Comparison of ENCODE assay signal across 8 cellular contexts in genomic region chr14:64758711-64759554, GRCh38. TPM values are rescaled to one million over a fixed set of nuclear protein-coding genes. Genes with fewer than 3 reads are reported as not detected.
A peak's percentile ranks its signal among the peaks of the same experiment; 100 is the strongest.
DNase-seq lines count a peak whose midpoint lies in the region; ATAC-seq, FAIRE-seq and TF ChIP-seq lines count a peak whose summit lies in the region.
"Had no signal": no experiment of that assay in that cellular context is flagged by ENCODE, and none has a peak within 500 bp of the region (broad histone marks: within the 10 kb centered on the region; RNA-seq: fewer than 3 reads in every experiment).

No MANE protein-coding gene starts in this region.

- ATAC-seq in right cardiac atrium: peak; percentile 34 to 64
- ATAC-seq in HG03521 (IDR thresholded peaks at IDR 0.05; ENCODE audit: unreplicated experiment): no peak
- ATAC-seq in HG02840 (IDR thresholded peaks at IDR 0.05; ENCODE audit: low FRiP score, unreplicated experiment): no peak
- ATAC-seq: stimulated activated naive B cell treated with anti-CD40 and anti-IgM and Interleukin-4, amounts not matched to agents 10 μg/mL and 1 μg/mL and 100 μg/mL, for 72 hours had no signal

- TF ChIP-seq CTCF in ascending aorta (IDR thresholded peaks at IDR 0.05) (no peak), tibial nerve (IDR thresholded peaks at IDR 0.05) (no peak), transverse colon (IDR thresholded peaks at IDR 0.05) (no peak)

- in situ Hi-C loops in transverse colon (cut with MboI; ENCODE audit: low pct_ligation_motif_present in 1 of 4, low pct_unique_long_range_greater_than_20kb in 1 of 4, low sequenced_read_pairs in 3 of 4): loop anchor here in 1 of 4 donors (25.0 kb wide), 1 partner anchor 222 kb away; the partner anchor contains the start of genes HSPA2 and PPP1R36

- TF ChIP-seq POLR2A in tibial nerve (IDR thresholded peaks at IDR 0.05) (no peak), transverse colon (IDR thresholded peaks at IDR 0.05) (no peak)

- no peaks in the 10 kb centered on the region for H3K27me3 ChIP-seq in ascending aorta
- H3K27me3 ChIP-seq in right cardiac atrium (ENCODE audit: control insufficient read depth, insufficient read depth): no peaks in the 10 kb centered on the region
- H3K27me3 ChIP-seq in tibial nerve: no peaks in the 10 kb centered on the region
- H3K27me3 ChIP-seq in transverse colon: no peaks in the 10 kb centered on the region

- WGBS in right cardiac atrium: 38% methylated on average over 7 of the region's 7 CpGs
- WGBS in tibial nerve, 2 donors: 57 to 58% methylated on average over 6 to 7 of the region's 7 CpGs
- 64 to 100% methylated on average over 2 to 5 of the region's 7 CpGs for WGBS in transverse colon (ENCODE audit: low coverage in 1 of 2), 2 donors

- H3K9me3 ChIP-seq in ascending aorta (no peaks in the 10 kb centered on the region), right cardiac atrium (ENCODE audit: control insufficient read depth, low read length) (no peaks in the 10 kb centered on the region), tibial nerve (no peaks in the 10 kb centered on the region), transverse colon (no peaks in the 10 kb centered on the region)

- H3K4me1 ChIP-seq in ascending aorta (peaks cover 21 to 48% of the 10 kb centered on the region in 2 donors), right cardiac atrium (ENCODE audit: control insufficient read depth, insufficient read depth, low read length) (peaks cover 32% of the 10 kb centered on the region), tibial nerve (peaks cover 0 to 59% (median 29%) of the 10 kb centered on the region in 4 donors), transverse colon (peaks cover 30 to 68% (median 47%) of the 10 kb centered on the region in 4 donors)

- DNase-seq in HTR-8/SVneo (ENCODE audit: insufficient read length, low spot score) (peak; percentile 99), ascending aorta (ENCODE audit: low spot score in 2 of 2) (no peak), right cardiac atrium (peak; percentile 61 to 86 (median 79)), tibial nerve (ENCODE audit: low spot score in 2 of 2) (no peak), transverse colon (no peak)
- DNase-seq: stimulated activated naive B cell treated with anti-CD40 and anti-IgM and Interleukin-4, amounts not matched to agents 10 μg/mL and 1 μg/mL and 100 μg/mL, for 72 hours had no signal

- no peak for FAIRE-seq in HTR-8/SVneo (lab: Jason Lieb, UNC)

- intact Hi-C loops in ascending aorta (cut with DNase I): no loop called here
- intact Hi-C loops in right cardiac atrium (cut with DNase I): no loop called here
- intact Hi-C loops in transverse colon (cut with DNase I; ENCODE audit: low total_unique reads): no loop called here

- H3K36me3 ChIP-seq in ascending aorta: no peaks in the 10 kb centered on the region
- no peaks in the 10 kb centered on the region for H3K36me3 ChIP-seq in tibial nerve
- H3K36me3 ChIP-seq in transverse colon: no peaks in the 10 kb centered on the region

- H3K27ac ChIP-seq in ascending aorta (peak overlapping the region; percentile 58 to 61), right cardiac atrium (ENCODE audit: low read length) (peak overlapping the region; percentile 7), tibial nerve (peak overlapping the region in 3 of 4 donors; percentile 28 to 87 (median 70)), transverse colon (peak overlapping the region in 2 of 4 donors; percentile 11 to 58)

- TF ChIP-seq EP300 in tibial nerve (IDR thresholded peaks at IDR 0.05): peak in 1 of 2 donors; percentile 6
- TF ChIP-seq EP300 in transverse colon (IDR thresholded peaks at IDR 0.05; ENCODE audit: low read depth): no peak

- H3K4me3 ChIP-seq in ascending aorta: no peak overlapping the region
- H3K4me3 ChIP-seq in right cardiac atrium (ENCODE audit: low read length): no peak overlapping the region
- no peak overlapping the region for H3K4me3 ChIP-seq in tibial nerve
- H3K4me3 ChIP-seq in transverse colon: no peak overlapping the region

RNA-seq across cellular contexts. Expression of gene PLEKHG3, which starts 54.7 kb away (rescaled TPM):
- total RNA-seq in ascending aorta: 134 TPM
- 10 to 100 TPM; 35.7 to 58.7 (median 50.6) TPM for total RNA-seq in right cardiac atrium
- 12.6 TPM for polyA plus RNA-seq in right cardiac atrium
- 10 to 100 TPM; 33.3 to 73.9 (median 63.1) TPM for total RNA-seq in tibial nerve
- total RNA-seq in transverse colon: 100 to 1,000 TPM in 2 of 4 donors, 10 to 100 TPM in 2; 58.1 to 273 (median 94.7) TPM

Comparison
In these comparisons a context has a peak if more than half of its experiments do, and no peak if none do; other contexts are left out.
1. DNase-seq: peak in HTR-8/SVneo (single experiment) and right cardiac atrium (3 of 3); none in ascending aorta (0 of 2), tibial nerve (0 of 2) and transverse colon (single experiment).
2. ATAC-seq: peak in right cardiac atrium (2 of 2); none in HG03521 (single experiment) and HG02840 (single experiment).